Comparison of ENCODE assay signal across 8 cellular contexts in the genomic region with DNA sequence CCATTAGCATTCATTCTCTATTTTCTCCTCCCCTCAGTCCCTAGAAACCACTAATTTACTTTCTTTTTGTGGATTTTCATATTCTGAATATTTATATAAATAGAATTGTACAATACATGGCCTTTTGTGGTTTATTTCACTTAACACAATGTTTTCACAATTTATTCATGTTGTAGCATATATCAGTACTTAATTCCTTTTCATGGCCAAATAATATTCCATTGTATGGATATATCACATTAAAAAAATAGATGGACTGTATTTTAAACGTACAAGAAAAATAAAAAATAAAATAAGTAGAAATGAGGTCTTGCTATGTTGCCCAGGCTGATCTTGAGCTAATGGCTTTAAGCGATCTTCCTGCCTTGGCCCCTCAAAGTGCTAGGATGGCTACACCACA. TPM values are rescaled to one million over a fixed set of nuclear protein-coding genes. Genes with fewer than 3 reads are reported as not detected.
"Had no signal": no experiment of that assay in that cellular context is flagged by ENCODE, and none has a peak within 500 bp of the region (broad histone marks: within the 10 kb centered on the region; RNA-seq: fewer than 3 reads in every experiment).

No MANE protein-coding gene starts in this region.

- ATAC-seq: GM12878 had no signal

- FAIRE-seq: G401.6, GM12878, GM12891, GM12892, GM19239 had no signal

- H3K4me3 ChIP-seq: GM12878 had no signal

- DNase-seq: GDM1, GF-D8 had no signal

RNA-seq across cellular contexts. Expression of a gene that starts 30.6 kb away (rescaled TPM):
- total RNA-seq: G401 had no signal
